ENCODE assay signal across 21 cellular contexts in genomic region chr3:16840111-16840444, GRCh38. TPM values are rescaled to one million over a fixed set of nuclear protein-coding genes. Genes with fewer than 3 reads are reported as not detected.
A peak's percentile ranks its signal among the peaks of the same experiment; 100 is the strongest.
DNase-seq lines count a peak whose midpoint lies in the region; ATAC-seq, FAIRE-seq and TF ChIP-seq lines count a peak whose summit lies in the region.
"Had no signal": no experiment of that assay in that cellular context is flagged by ENCODE, and none has a peak within 500 bp of the region (broad histone marks: within the 10 kb centered on the region; RNA-seq: fewer than 3 reads in every experiment).

No MANE protein-coding gene starts in this region.

- no peak for TF ChIP-seq CTCF in RWPE1 (conservative IDR thresholded peaks at IDR 0.05; ENCODE audit: low read depth)

- POLR2A ChIA-PET in naive thymus-derived CD4-positive, alpha-beta T cell (lab: Charles Lee), result interaction anchor here (7.5 kb wide), 1 partner anchor 47 kb away, joined by 87 read pairs; the partner anchor contains the start of gene PLCL2
- POLR2A ChIA-PET in RWPE1 (lab: Yijun Ruan, JAX; ENCODE audit: low non-redundant PET), result no interaction called here

- no peak overlapping the region for H3K27ac ChIP-seq in naive thymus-derived CD4-positive, alpha-beta T cell (ENCODE audit: low read depth, low read length)
- no peak overlapping the region for H3K27ac ChIP-seq in RWPE1
- H3K27ac ChIP-seq: A549, C4-2B, HL-60, SJCRH30 had no signal

- intact Hi-C loops in naive thymus-derived CD4-positive, alpha-beta T cell (cut with micrococcal nuclease), result loop anchor here (5.0 to 10.0 kb wide), 6 partner anchors 182 to 1905 kb away; partner anchors contain the start of gene TBC1D5 (in 1 of the 2)

- no peaks in the 10 kb centered on the region for H3K9me3 Mint-ChIP-seq in T-helper 2 cell treated with Interferon-gamma antibody and Interleukin-4, amounts not matched to agents 5 μg/mL and 100 μg/mL, for 36 hours
- no peaks in the 10 kb centered on the region for H3K9me3 Mint-ChIP-seq in naive thymus-derived CD4-positive, alpha-beta T cell
- H3K9me3 Mint-ChIP-seq: HFFc6 had no signal

- no peaks in the 10 kb centered on the region for H3K27me3 ChIP-seq in naive thymus-derived CD4-positive, alpha-beta T cell (ENCODE audit: control insufficient read depth in 2 of 2, insufficient read depth in 2 of 2, low read length in 2 of 2)
- H3K27me3 ChIP-seq: SJCRH30 had no signal

- no peak overlapping the region for H3K4me3 ChIP-seq in naive thymus-derived CD4-positive, alpha-beta T cell (ENCODE audit: low read length)
- H3K4me3 ChIP-seq: A549, SJCRH30 had no signal

- H3K4me1 Mint-ChIP-seq in T-helper 2 cell treated with Interferon-gamma antibody and Interleukin-4, amounts not matched to agents 5 μg/mL and 100 μg/mL, for 36 hours (ENCODE audit: low read depth), result peaks cover 60% of the 10 kb centered on the region
- H3K4me1 Mint-ChIP-seq in naive thymus-derived CD4-positive, alpha-beta T cell, result peaks cover 32 to 86% (median 79%) of the 10 kb centered on the region in 7 donors

- no peak for ATAC-seq in naive thymus-derived CD4-positive, alpha-beta T cell
- no peak for ATAC-seq in GM18868 (IDR thresholded peaks at IDR 0.05; ENCODE audit: unreplicated experiment)
- ATAC-seq: A549 had no signal

- CTCF ChIA-PET in naive thymus-derived CD4-positive, alpha-beta T cell (lab: Charles Lee), result interaction anchor here (0.5 kb wide), 1 partner anchor 13 kb away, joined by 5 read pairs; no protein-coding TSS in a partner anchor
- CTCF ChIA-PET in RWPE1 (lab: Yijun Ruan, JAX), result no interaction called here

- H3K27ac Mint-ChIP-seq in T-helper 2 cell treated with Interferon-gamma antibody and Interleukin-4, amounts not matched to agents 5 μg/mL and 100 μg/mL, for 36 hours, result no peak overlapping the region
- H3K27ac Mint-ChIP-seq in naive thymus-derived CD4-positive, alpha-beta T cell, result peak overlapping the region in 5 of 9 donors; percentile 41 to 98 (median 71)
- H3K27ac Mint-ChIP-seq: HFFc6 had no signal

- no peaks in the 10 kb centered on the region for H3K36me3 Mint-ChIP-seq in T-helper 2 cell treated with Interferon-gamma antibody and Interleukin-4, amounts not matched to agents 5 μg/mL and 100 μg/mL, for 36 hours (ENCODE audit: low read depth)
- H3K36me3 Mint-ChIP-seq in naive thymus-derived CD4-positive, alpha-beta T cell, result peaks cover 0 to 2% (median 0%) of the 10 kb centered on the region in 5 donors

- no peaks in the 10 kb centered on the region for H3K9me3 ChIP-seq in naive thymus-derived CD4-positive, alpha-beta T cell (ENCODE audit: control insufficient read depth in 2 of 3, low read length in 3 of 3)
- H3K9me3 ChIP-seq: A549, SJCRH30 had no signal

- H3K4me1 ChIP-seq in naive thymus-derived CD4-positive, alpha-beta T cell (ENCODE audit: control insufficient read depth in 2 of 2, insufficient read depth in 2 of 2, low read length in 2 of 2), result peaks cover 40 to 41% of the 10 kb centered on the region in 2 donors
- H3K4me1 ChIP-seq: A549 had no signal

- H3K36me3 ChIP-seq in naive thymus-derived CD4-positive, alpha-beta T cell (ENCODE audit: control insufficient read depth in 2 of 3, insufficient read depth in 3 of 3, low read length in 3 of 3), result no peaks in the 10 kb centered on the region
- H3K36me3 ChIP-seq: SJCRH30 had no signal

- DNase-seq in T-helper 2 cell treated with Interferon-gamma antibody and Interleukin-4, amounts not matched to agents 5 μg/mL and 100 μg/mL, for 36 hours (ENCODE audit: low spot score), result no peak
- no peak for DNase-seq in T-helper 2 cell
- DNase-seq in GM19239 (ENCODE audit: insufficient read length, low spot score), result no peak
- peak; percentile 5 for DNase-seq in RKO (ENCODE audit: low spot score)
- DNase-seq in naive thymus-derived CD4-positive, alpha-beta T cell, result no peak
- DNase-seq in effector CD4-positive, alpha-beta T cell, result no peak
- no peak for DNase-seq in RWPE1 (ENCODE audit: low spot score)
- DNase-seq: DMS53, HFFc6, Karpas-422, MM.1S, NCI-H1105 treated with DMSO at 0.1 percent for 48 hours, NCI-H187, NCI-H774, SJCRH30 had no signal

- H3K4me3 Mint-ChIP-seq in T-helper 2 cell treated with Interferon-gamma antibody and Interleukin-4, amounts not matched to agents 5 μg/mL and 100 μg/mL, for 36 hours, result peak overlapping the region; percentile 47
- H3K4me3 Mint-ChIP-seq in naive thymus-derived CD4-positive, alpha-beta T cell, result peak overlapping the region in 5 of 10 donors; percentile 18 to 86 (median 40)
- H3K4me3 Mint-ChIP-seq: HFFc6 had no signal

- peak; percentile 31 for FAIRE-seq in GM19239 (lab: Jason Lieb, UNC)
- FAIRE-seq: A549, G401.6, H1 had no signal

- H3K27me3 Mint-ChIP-seq in T-helper 2 cell treated with Interferon-gamma antibody and Interleukin-4, amounts not matched to agents 5 μg/mL and 100 μg/mL, for 36 hours (ENCODE audit: low read depth), result no peaks in the 10 kb centered on the region
- H3K27me3 Mint-ChIP-seq in naive thymus-derived CD4-positive, alpha-beta T cell, result no peaks in the 10 kb centered on the region

RNA-seq across cellular contexts. Expression of gene PLCL2, which starts 44.7 kb away (rescaled TPM):
- total RNA-seq in naive thymus-derived CD4-positive, alpha-beta T cell, result 10 to 100 TPM; 48.9 to 77.0 (median 60.5) TPM
- polyA plus RNA-seq in naive thymus-derived CD4-positive, alpha-beta T cell, result 10 to 100 TPM; 64.1 to 90.8 TPM
